Comparison of ENCODE assay signal across 1 cellular context in the genomic region with DNA sequence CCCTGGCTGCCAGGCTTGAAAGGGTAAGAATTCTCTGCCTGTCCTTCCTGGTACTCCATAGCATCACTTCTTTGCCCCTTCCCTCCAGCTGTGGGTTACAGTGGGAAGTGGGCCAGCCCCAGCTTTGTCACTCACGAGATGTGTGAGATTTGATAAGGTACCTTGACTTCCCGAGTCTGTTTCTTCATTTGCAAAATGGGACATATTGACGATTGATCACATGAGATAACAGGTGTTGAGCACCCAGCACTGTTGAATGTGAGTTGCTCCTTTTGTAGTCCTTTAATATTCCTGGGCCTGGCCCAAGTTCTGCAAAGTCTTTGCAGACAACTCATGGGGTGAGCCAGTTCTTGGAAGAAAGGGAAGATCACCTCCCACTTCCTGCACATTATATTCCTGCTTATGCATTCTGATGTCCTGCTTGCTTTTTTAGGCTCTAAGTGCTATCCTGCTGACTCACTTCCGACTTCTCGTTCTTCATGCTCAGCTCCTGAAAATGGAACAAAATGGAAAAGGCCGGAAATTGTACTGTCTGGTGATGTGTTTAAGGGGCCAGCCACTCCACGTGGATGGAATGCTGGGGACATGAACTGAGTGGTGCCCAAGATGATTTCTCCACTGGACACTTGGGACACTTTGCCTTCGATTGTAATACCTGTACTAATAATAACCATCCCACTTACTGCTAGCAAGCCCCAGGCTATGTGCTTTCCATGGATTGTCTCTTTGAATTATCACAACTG.
TF ChIP-seq lines count a peak whose summit lies in the region.

No MANE protein-coding gene starts in this region.

TF ChIP-seq in K562, 482 proteins besides CTCF, POLR2A, EP300 and RAD21 (continued from another document and continues in another):
- no peak for TF ChIP-seq ZNF407 (IDR thresholded peaks at IDR 0.05; ENCODE audit: low read depth)
- no peak for TF ChIP-seq TEAD4 (IDR thresholded peaks at IDR 0.05; ENCODE audit: low read length)
- TF ChIP-seq TEAD4 (CRISPR knock-in tag; IDR thresholded peaks at IDR 0.05; ENCODE audit: borderline replicate concordance), result no peak
- no peak for TF ChIP-seq ZNF778 (CRISPR knock-in tag; IDR thresholded peaks at IDR 0.05)
- 0 out of 2 replicates have a peak, but pooled peaks have one; percentile 15 for TF ChIP-seq VEZF1 (CRISPR knock-in tag; IDR thresholded peaks at IDR 0.05)
- TF ChIP-seq ZNF584 (CRISPR knock-in tag; IDR thresholded peaks at IDR 0.05; ENCODE audit: low read depth), result no peak
- TF ChIP-seq HDAC3 (IDR thresholded peaks at IDR 0.05; ENCODE audit: borderline replicate concordance, partially characterized antibody), result no peak
- TF ChIP-seq HNRNPL (IDR thresholded peaks at IDR 0.05; ENCODE audit: low read depth, low read length), result no peak
- TF ChIP-seq ZNF75A (CRISPR knock-in tag; IDR thresholded peaks at IDR 0.05), result no peak
- TF ChIP-seq HSF4 (CRISPR knock-in tag; IDR thresholded peaks at IDR 0.05; ENCODE audit: borderline replicate concordance), result no peak; the same call in 1 of the 2 replicates
- TF ChIP-seq, protein P1, sequence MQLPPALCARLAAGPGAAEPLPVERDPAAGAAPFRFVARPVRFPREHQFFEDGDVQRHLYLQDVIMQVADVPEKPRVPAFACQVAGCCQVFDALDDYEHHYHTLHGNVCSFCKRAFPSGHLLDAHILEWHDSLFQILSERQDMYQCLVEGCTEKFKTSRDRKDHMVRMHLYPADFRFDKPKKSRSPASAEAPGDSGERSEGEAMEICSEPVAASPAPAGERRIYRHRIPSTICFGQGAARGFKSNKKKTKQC (CRISPR knock-in tag; IDR thresholded peaks at IDR 0.05), result no peak
- TF ChIP-seq KDM1A (IDR thresholded peaks at IDR 0.05), result no peak; a peak in 1 of 4 replicates
- no peak for TF ChIP-seq CEBPB (tag; IDR thresholded peaks at IDR 0.05)
- TF ChIP-seq SAFB2 (IDR thresholded peaks at IDR 0.05; ENCODE audit: borderline replicate concordance, low read depth, low read length, severe bottlenecking), result no peak
- no peak for TF ChIP-seq SMAD1 (IDR thresholded peaks at IDR 0.05; ENCODE audit: low read depth, low read length, partially characterized antibody)
- TF ChIP-seq, protein P2, sequence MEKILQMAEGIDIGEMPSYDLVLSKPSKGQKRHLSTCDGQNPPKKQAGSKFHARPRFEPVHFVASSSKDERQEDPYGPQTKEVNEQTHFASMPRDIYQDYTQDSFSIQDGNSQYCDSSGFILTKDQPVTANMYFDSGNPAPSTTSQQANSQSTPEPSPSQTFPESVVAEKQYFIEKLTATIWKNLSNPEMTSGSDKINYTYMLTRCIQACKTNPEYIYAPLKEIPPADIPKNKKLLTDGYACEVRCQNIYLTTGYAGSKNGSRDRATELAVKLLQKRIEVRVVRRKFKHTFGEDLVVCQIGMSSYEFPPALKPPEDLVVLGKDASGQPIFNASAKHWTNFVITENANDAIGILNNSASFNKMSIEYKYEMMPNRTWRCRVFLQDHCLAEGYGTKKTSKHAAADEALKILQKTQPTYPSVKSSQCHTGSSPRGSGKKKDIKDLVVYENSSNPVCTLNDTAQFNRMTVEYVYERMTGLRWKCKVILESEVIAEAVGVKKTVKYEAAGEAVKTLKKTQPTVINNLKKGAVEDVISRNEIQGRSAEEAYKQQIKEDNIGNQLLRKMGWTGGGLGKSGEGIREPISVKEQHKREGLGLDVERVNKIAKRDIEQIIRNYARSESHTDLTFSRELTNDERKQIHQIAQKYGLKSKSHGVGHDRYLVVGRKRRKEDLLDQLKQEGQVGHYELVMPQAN (IDR thresholded peaks at IDR 0.05; ENCODE audit: borderline replicate concordance), result no peak
- no peak for TF ChIP-seq MCM7 (IDR thresholded peaks at IDR 0.05)
- no peak for TF ChIP-seq RBM25 (IDR thresholded peaks at IDR 0.05; ENCODE audit: low read depth, low read length, severe bottlenecking)
- TF ChIP-seq KDM4B (IDR thresholded peaks at IDR 0.05; ENCODE audit: borderline replicate concordance in 2 of 2, low read depth in 1 of 2), result 0 out of 4 replicates have a peak, but pooled peaks of 1 of the 2 experiments have one; percentile 36
- TF ChIP-seq CSDE1 (IDR thresholded peaks at IDR 0.05), result no peak
- peak in 1 of 2 experiments; percentile 43; a peak in 1 of 4 replicates for TF ChIP-seq HDAC1 (IDR thresholded peaks at IDR 0.05)
- TF ChIP-seq ZNF76 (CRISPR knock-in tag; IDR thresholded peaks at IDR 0.05; ENCODE audit: borderline replicate concordance), result 0 out of 2 replicates have a peak, but pooled peaks have one; percentile 35
- no peak for TF ChIP-seq ZNF133 (CRISPR knock-in tag; IDR thresholded peaks at IDR 0.05)
- TF ChIP-seq TEAD1 (CRISPR knock-in tag; IDR thresholded peaks at IDR 0.05), result peak in 1 of 2 experiments; percentile 14; a peak in 1 of 4 replicates
- TF ChIP-seq, protein P3, sequence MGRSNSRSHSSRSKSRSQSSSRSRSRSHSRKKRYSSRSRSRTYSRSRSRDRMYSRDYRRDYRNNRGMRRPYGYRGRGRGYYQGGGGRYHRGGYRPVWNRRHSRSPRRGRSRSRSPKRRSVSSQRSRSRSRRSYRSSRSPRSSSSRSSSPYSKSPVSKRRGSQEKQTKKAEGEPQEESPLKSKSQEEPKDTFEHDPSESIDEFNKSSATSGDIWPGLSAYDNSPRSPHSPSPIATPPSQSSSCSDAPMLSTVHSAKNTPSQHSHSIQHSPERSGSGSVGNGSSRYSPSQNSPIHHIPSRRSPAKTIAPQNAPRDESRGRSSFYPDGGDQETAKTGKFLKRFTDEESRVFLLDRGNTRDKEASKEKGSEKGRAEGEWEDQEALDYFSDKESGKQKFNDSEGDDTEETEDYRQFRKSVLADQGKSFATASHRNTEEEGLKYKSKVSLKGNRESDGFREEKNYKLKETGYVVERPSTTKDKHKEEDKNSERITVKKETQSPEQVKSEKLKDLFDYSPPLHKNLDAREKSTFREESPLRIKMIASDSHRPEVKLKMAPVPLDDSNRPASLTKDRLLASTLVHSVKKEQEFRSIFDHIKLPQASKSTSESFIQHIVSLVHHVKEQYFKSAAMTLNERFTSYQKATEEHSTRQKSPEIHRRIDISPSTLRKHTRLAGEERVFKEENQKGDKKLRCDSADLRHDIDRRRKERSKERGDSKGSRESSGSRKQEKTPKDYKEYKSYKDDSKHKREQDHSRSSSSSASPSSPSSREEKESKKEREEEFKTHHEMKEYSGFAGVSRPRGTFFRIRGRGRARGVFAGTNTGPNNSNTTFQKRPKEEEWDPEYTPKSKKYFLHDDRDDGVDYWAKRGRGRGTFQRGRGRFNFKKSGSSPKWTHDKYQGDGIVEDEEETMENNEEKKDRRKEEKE (IDR thresholded peaks at IDR 0.05; ENCODE audit: borderline replicate concordance in 1 of 2, control insufficient read depth in 1 of 2, low read depth in 2 of 2, low read length in 1 of 2), result no peak
- 0 out of 2 replicates have a peak, but pooled peaks have one; percentile 17 for TF ChIP-seq NCOR1 (IDR thresholded peaks at IDR 0.05)
- no peak for TF ChIP-seq TRIM25 (IDR thresholded peaks at IDR 0.05; ENCODE audit: borderline replicate concordance)
- no peak for TF ChIP-seq TSHZ1 (CRISPR knock-in tag; IDR thresholded peaks at IDR 0.05)
- TF ChIP-seq GATAD2A (IDR thresholded peaks at IDR 0.05), result no peak; the same call in 1 of the 2 replicates
- TF ChIP-seq, protein P4, sequence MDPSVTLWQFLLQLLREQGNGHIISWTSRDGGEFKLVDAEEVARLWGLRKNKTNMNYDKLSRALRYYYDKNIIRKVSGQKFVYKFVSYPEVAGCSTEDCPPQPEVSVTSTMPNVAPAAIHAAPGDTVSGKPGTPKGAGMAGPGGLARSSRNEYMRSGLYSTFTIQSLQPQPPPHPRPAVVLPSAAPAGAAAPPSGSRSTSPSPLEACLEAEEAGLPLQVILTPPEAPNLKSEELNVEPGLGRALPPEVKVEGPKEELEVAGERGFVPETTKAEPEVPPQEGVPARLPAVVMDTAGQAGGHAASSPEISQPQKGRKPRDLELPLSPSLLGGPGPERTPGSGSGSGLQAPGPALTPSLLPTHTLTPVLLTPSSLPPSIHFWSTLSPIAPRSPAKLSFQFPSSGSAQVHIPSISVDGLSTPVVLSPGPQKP (CRISPR knock-in tag; IDR thresholded peaks at IDR 0.05), result no peak
- TF ChIP-seq MAFF (IDR thresholded peaks at IDR 0.05; ENCODE audit: low read length), result peak; percentile 90
